ENCODE assay signal across 15 cellular contexts in the genomic region with DNA sequence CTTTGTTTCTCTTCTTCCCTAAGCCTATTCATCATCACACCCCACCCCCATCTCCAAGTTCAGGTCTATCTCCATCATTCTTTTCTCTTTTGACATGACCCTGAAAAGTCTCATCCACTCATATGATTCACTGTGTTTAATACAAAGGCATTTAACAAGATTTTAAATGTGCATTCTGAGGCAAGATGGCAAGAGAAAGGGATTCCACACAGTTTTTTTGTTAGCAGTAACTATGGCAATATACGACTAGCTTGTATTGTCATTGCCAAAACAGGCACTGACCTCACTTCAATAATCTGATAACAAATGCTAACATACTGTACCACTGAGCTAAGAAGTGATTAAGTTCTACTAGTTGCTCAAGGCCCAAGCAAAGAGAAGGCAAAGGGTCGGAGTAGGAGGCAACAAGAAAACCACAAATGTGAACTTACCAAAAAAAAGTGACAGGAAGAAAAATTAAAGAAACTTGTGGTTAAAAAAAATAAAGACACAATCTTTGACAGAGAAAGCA. TPM values are rescaled to one million over a fixed set of nuclear protein-coding genes. Genes with fewer than 3 reads are reported as not detected.
A peak's percentile ranks its signal among the peaks of the same experiment; 100 is the strongest.
DNase-seq lines count a peak whose midpoint lies in the region; ATAC-seq, FAIRE-seq and TF ChIP-seq lines count a peak whose summit lies in the region.
"Had no signal": no experiment of that assay in that cellular context is flagged by ENCODE, and none has a peak within 500 bp of the region (broad histone marks: within the 10 kb centered on the region; RNA-seq: fewer than 3 reads in every experiment).

No MANE protein-coding gene starts in this region.

- no peaks in the 10 kb centered on the region for H3K9me2 ChIP-seq in GM23338 (ENCODE audit: insufficient read depth)

- no peaks in the 10 kb centered on the region for H3K36me3 Mint-ChIP-seq in GM23338 (ENCODE audit: low read depth)
- H3K36me3 Mint-ChIP-seq: CD4-positive, alpha-beta memory T cell had no signal

- no peak overlapping the region for H2AFZ ChIP-seq in ACC112 (ENCODE audit: low read length, unreplicated experiment)
- H2AFZ ChIP-seq in keratinocyte (ENCODE audit: control insufficient read depth, low read length) = no peak overlapping the region
- H2AFZ ChIP-seq in GM23338 = no peak overlapping the region
- H2AFZ ChIP-seq: PC-9 had no signal

- intact Hi-C loops in head of caudate nucleus (cut with DNase I) = no loop called here

- DNase-seq in HCEC 1CT (peak; percentile 87), adipocyte (ENCODE audit: low read depth) (peak; percentile 93), keratinocyte (ENCODE audit: low read depth, low spot score) (no peak), NCI-H524 treated with DMSO at 0.1 percent for 48 hours (lab: John Stamatoyannopoulos, UW) (no peak), GM23338 (ENCODE audit: low spot score) (no peak), head of caudate nucleus (no peak)
- DNase-seq: activated CD4-positive, alpha-beta T cell treated with anti-CD3 and anti-CD28 coated beads for 1 hour; activated naive CD4-positive, alpha-beta T cell treated with Interleukin-2 at 50 U/mL for 16 hours; CD4-positive, alpha-beta memory T cell; NCI-H1105 treated with DMSO at 0.1 percent for 48 hours had no signal

- TF ChIP-seq CTCF in keratinocyte (optimal IDR thresholded peaks at IDR 0.05 in 1 of 3, IDR thresholded peaks at IDR 0.05 in 1 of 3, conservative IDR thresholded peaks at IDR 0.05 in 1 of 3; ENCODE audit: extremely low read depth in 1 of 3, insufficient read depth in 2 of 3, low read length in 3 of 3) (no peak), GM23338 (conservative IDR thresholded peaks at IDR 0.05; ENCODE audit: low read depth in 2 of 2) (no peak)

- no peaks in the 10 kb centered on the region for H3K27me3 Mint-ChIP-seq in GM23338 (ENCODE audit: insufficient read depth, low read depth, poor library complexity)
- H3K27me3 Mint-ChIP-seq: stimulated activated naive CD8-positive, alpha-beta T cell treated with anti-CD3 and anti-CD28 coated beads, Interleukin-15, Interleukin-2, amounts not matched to agents 100 ng/mL and 50 ng/mL, for 24 hours had no signal

- no peaks in the 10 kb centered on the region for H3K9me3 Mint-ChIP-seq in GM23338
- H3K9me3 Mint-ChIP-seq: CD4-positive, alpha-beta memory T cell; stimulated activated naive CD8-positive, alpha-beta T cell treated with anti-CD3 and anti-CD28 coated beads, Interleukin-15, Interleukin-2, amounts not matched to agents 100 ng/mL and 50 ng/mL, for 24 hours had no signal

- dilution Hi-C loops in keratinocyte (cut with MboI; ENCODE audit: extremely low pct_ligation_motif_present, low sequenced_read_pairs) = no loop called here

- H3F3A ChIP-seq in GM23338 (replicated peaks; ENCODE audit: low read depth) = no peaks in the 10 kb centered on the region

- H3K27me3 ChIP-seq in ACC112 (ENCODE audit: insufficient read depth, low read length) (no peaks in the 10 kb centered on the region), adipocyte (replicated peaks; ENCODE audit: control insufficient read depth, insufficient read depth, low read length) (no peaks in the 10 kb centered on the region), keratinocyte (ENCODE audit: control insufficient read depth, extremely low read depth, insufficient read depth, low read length) (no peaks in the 10 kb centered on the region), GM23338 (ENCODE audit: insufficient read depth) (no peaks in the 10 kb centered on the region)

- H3K79me2 ChIP-seq in ACC112 (ENCODE audit: control insufficient read depth, insufficient read depth, low read length, unreplicated experiment) = peaks cover 18% of the 10 kb centered on the region
- H3K79me2 ChIP-seq in keratinocyte (ENCODE audit: control insufficient read depth, insufficient read depth, low read length) = no peaks in the 10 kb centered on the region
- H3K79me2 ChIP-seq in GM23338 (replicated peaks; ENCODE audit: insufficient read depth) = no peaks in the 10 kb centered on the region

- no peaks in the 10 kb centered on the region for H4K20me1 ChIP-seq in keratinocyte (ENCODE audit: control insufficient read depth, extremely low read depth, insufficient read depth, low read length)
- H4K20me1 ChIP-seq in GM23338 (replicated peaks; ENCODE audit: insufficient read depth) = no peaks in the 10 kb centered on the region

- peak; percentile 65 for FAIRE-seq in keratinocyte (lab: Jason Lieb, UNC)
- FAIRE-seq: endometrium had no signal

- H3K4me2 ChIP-seq in keratinocyte (ENCODE audit: control insufficient read depth, extremely low read depth, insufficient read depth, low read depth, low read length) (no peak overlapping the region), GM23338 (no peak overlapping the region)
- H3K4me2 ChIP-seq: PC-9 had no signal

- H3K4me3 Mint-ChIP-seq in GM23338 = no peak overlapping the region
- H3K4me3 Mint-ChIP-seq: CD4-positive, alpha-beta memory T cell; stimulated activated naive CD8-positive, alpha-beta T cell treated with anti-CD3 and anti-CD28 coated beads, Interleukin-15, Interleukin-2, amounts not matched to agents 100 ng/mL and 50 ng/mL, for 24 hours had no signal

- H3K9me3 ChIP-seq in adipocyte (ENCODE audit: control insufficient read depth, low read length) = no peaks in the 10 kb centered on the region
- H3K9me3 ChIP-seq in keratinocyte (ENCODE audit: control insufficient read depth, low read depth, low read length) = no peaks in the 10 kb centered on the region

- H3K4me1 Mint-ChIP-seq in GM23338 = peaks cover 8% of the 10 kb centered on the region; the same call in 2 of the 3 replicates
- H3K4me1 Mint-ChIP-seq: CD4-positive, alpha-beta memory T cell had no signal

- H3K4me1 ChIP-seq in ACC112 (ENCODE audit: control insufficient read depth, insufficient read depth, low read length, unreplicated experiment) (peaks cover 45% of the 10 kb centered on the region), adipocyte (ENCODE audit: control insufficient read depth, insufficient read depth, low read length) (peaks cover 52% of the 10 kb centered on the region), keratinocyte (ENCODE audit: control insufficient read depth, extremely low read depth, insufficient read depth, low read length) (no peaks in the 10 kb centered on the region), GM23338 (ENCODE audit: insufficient read depth) (peaks cover 7% of the 10 kb centered on the region; the same call in 1 of the 2 replicates)

- no peaks in the 10 kb centered on the region for H3K9me1 ChIP-seq in keratinocyte (ENCODE audit: control insufficient read depth, extremely low read depth, insufficient read depth, low read length)

- no peak overlapping the region for H3K9ac ChIP-seq in adipocyte (ENCODE audit: low read length)
- no peak overlapping the region for H3K9ac ChIP-seq in keratinocyte (ENCODE audit: control insufficient read depth, extremely low read depth, insufficient read depth, low read length)

- peaks cover 65% of the 10 kb centered on the region for H3K36me3 ChIP-seq in ACC112 (ENCODE audit: insufficient read depth, low read length)
- H3K36me3 ChIP-seq in adipocyte (ENCODE audit: control insufficient read depth, insufficient read depth, low read length, severe bottlenecking) = peaks cover 70% of the 10 kb centered on the region
- H3K36me3 ChIP-seq in keratinocyte (ENCODE audit: control insufficient read depth in 2 of 2, extremely low read depth in 1 of 2, insufficient read depth in 2 of 2, low read length in 2 of 2) = no peaks in the 10 kb centered on the region
- no peaks in the 10 kb centered on the region for H3K36me3 ChIP-seq in GM23338 (ENCODE audit: insufficient read depth)

- H3K27ac ChIP-seq in ACC112 (ENCODE audit: low read depth, low read length) (peak overlapping the region; percentile 98), keratinocyte (ENCODE audit: control insufficient read depth, insufficient read depth, low read length) (no peak overlapping the region), GM23338 (ENCODE audit: low read depth) (no peak overlapping the region)
- H3K27ac ChIP-seq: PC-9 had no signal

- H3K4me3 ChIP-seq in ACC112 (ENCODE audit: low read depth, low read length) (peak overlapping the region; percentile 8; the same call in 1 of the 2 replicates), adipocyte (ENCODE audit: low read length) (no peak overlapping the region), keratinocyte (ENCODE audit: control insufficient read depth in 2 of 3, extremely low read depth in 1 of 3, insufficient read depth in 2 of 3, low read depth in 1 of 3, low read length in 3 of 3) (no peak overlapping the region), GM23338 (no peak overlapping the region)
- H3K4me3 ChIP-seq: PC-9 had no signal

- H3K27ac Mint-ChIP-seq in GM23338 = no peak overlapping the region
- H3K27ac Mint-ChIP-seq: CD4-positive, alpha-beta memory T cell; stimulated activated naive CD8-positive, alpha-beta T cell treated with anti-CD3 and anti-CD28 coated beads, Interleukin-15, Interleukin-2, amounts not matched to agents 100 ng/mL and 50 ng/mL, for 24 hours had no signal

- ATAC-seq in GM23338 (no peak), HG03139 (IDR thresholded peaks at IDR 0.05; ENCODE audit: unreplicated experiment) (no peak)

TF ChIP-seq in GM23338, 12 proteins besides CTCF, POLR2A, EP300 and RAD21:
- TF ChIP-seq STAT1 (IDR thresholded peaks at IDR 0.05; ENCODE audit: unreplicated experiment) = no peak
- TF ChIP-seq ZNF114 (CRISPR knock-in tag; IDR thresholded peaks at IDR 0.05) = no peak
- TF ChIP-seq NANOG (IDR thresholded peaks at IDR 0.05; ENCODE audit: borderline replicate concordance) = no peak

RNA-seq across cellular contexts. Expression of a gene that starts 53.2 kb away (rescaled TPM):
- polyA plus RNA-seq in keratinocyte (3.1 to 4.8 TPM (median 3.5 TPM) in 3 replicates), GM23338 (2016; fragmentation: Nextera tagmentation; extraction: Ambion mirVana) (1.2 and 1.9 TPM in 2 replicates)
- polyA plus RNA-seq in keratinocyte (2011; ENCODE audit: low read depth) = 0.32 TPM
- 0.96 and 1.0 TPM in 2 replicates for polyA plus RNA-seq in keratinocyte (2011; cell fraction: cytosol; rRNA removed)
- 12.3 and 12.7 TPM in 2 replicates for polyA plus RNA-seq in keratinocyte (2011; cell fraction: nucleus; rRNA removed)
- polyA plus RNA-seq in keratinocyte (2012; ENCODE audit: low replicate concordance) = 0.18 and 2.9 TPM in 2 replicates
- 5.1 to 14.5 TPM (median 11.5 TPM) in 3 replicates for polyA minus RNA-seq in keratinocyte
- polyA minus RNA-seq in keratinocyte (2011; cell fraction: cytosol; rRNA and poly(A)+ RNA removed) = 2.3 TPM
- 19.3 and 37.8 TPM in 2 replicates for polyA minus RNA-seq in keratinocyte (2011; cell fraction: nucleus; rRNA and poly(A)+ RNA removed)
- total RNA-seq in GM23338 (2014; rRNA removed; shearing (Covaris generic)) = 3.5 and 3.8 TPM in 2 replicates
- polyA plus RNA-seq: CD4-positive, alpha-beta memory T cell had no signal

Comparison
In these comparisons a context has a peak if more than half of its experiments do, and no peak if none do; other contexts are left out.
1. DNase-seq: peak in HCEC 1CT (single experiment) and adipocyte (single experiment); none in keratinocyte (single experiment), NCI-H524 treated with DMSO at 0.1 percent for 48 hours (single experiment), GM23338 (single experiment) and head of caudate nucleus (0 of 42).